30 cellular contexts compared by ENCODE assay signal in genomic region chr1:116921937-116922336, GRCh38.
"Had no signal": no experiment of that assay in that cellular context is flagged by ENCODE, and none has a peak within 500 bp of the region (broad histone marks: within the 10 kb centered on the region; RNA-seq: fewer than 3 reads in every experiment).

No MANE protein-coding gene starts in this region.

- H3K27me3 Mint-ChIP-seq: activated CD4-positive, alpha-beta T cell treated with anti-CD3 and anti-CD28 coated beads, Interleukin-2, amount 10 ng/mL, durations not matched to agents 24 days and 14 days; naive B cell had no signal

- H3K36me3 Mint-ChIP-seq: activated CD4-positive, alpha-beta memory T cell treated with anti-CD3 and anti-CD28 coated beads for 36 hours; naive B cell; stimulated activated naive B cell treated with anti-CD40 and anti-IgM and Interleukin-4, amounts not matched to agents 10 μg/mL and 1 μg/mL and 100 μg/mL, for 72 hours had no signal

- DNase-seq: activated CD4-positive, alpha-beta memory T cell treated with anti-CD3 and anti-CD28 coated beads for 36 hours; activated CD4-positive, alpha-beta T cell treated with anti-CD3 and anti-CD28 coated beads, Interleukin-2, amount 10 ng/mL, durations not matched to agents 24 days and 14 days; activated CD4-positive, CD25-positive, alpha-beta regulatory T cell treated with anti-CD3 and anti-CD28 coated beads, Interleukin-2, amount 50 U/mL, for 72 hours; activated CD8-positive, alpha-beta memory T cell treated with anti-CD3 and anti-CD28 coated beads, Interleukin-2, amount 50 U/mL, for 4 hours; activated gamma-delta T cell treated with Interleukin-2 at 50 U/mL for 16 hours; activated naive CD4-positive, alpha-beta T cell treated with anti-CD3 and anti-CD28 coated beads, Interleukin-2, amount 50 U/mL, for 16 hours; activated T-cell treated with anti-CD3 and anti-CD28 coated beads, Interleukin-2, amount 50 U/mL, for 4 hours; amniotic stem cell; brain microvascular endothelial cell; gastrocnemius medialis; glutamatergic neuron; left lung; mammary epithelial cell; naive B cell; nucleus accumbens; pancreas; retina; stimulated activated CD4-positive, alpha-beta T cell treated with anti-CD3 and anti-CD28 coated beads, Interleukin-15, amount 100 ng/mL, for 24 hours; stimulated activated CD4-positive, alpha-beta T cell treated with anti-CD3 and anti-CD28 coated beads, Interleukin-2, amount 100 ng/mL, for 24 hours; stimulated activated naive B cell treated with anti-CD40 and anti-IgM and Interleukin-4, amounts not matched to agents 10 μg/mL and 1 μg/mL and 100 μg/mL, for 72 hours; SW 1271; T-helper 9 cell had no signal

- H3K4me1 ChIP-seq: gastrocnemius medialis, left lung, prostate gland, tibial nerve had no signal

- ATAC-seq: activated T-cell treated with anti-CD3 and anti-CD28 coated beads, Interleukin-2, amount 50 U/mL, for 4 hours; activated T-helper 17 cell treated with anti-CD3 and anti-CD28 coated beads, Interleukin-2, amount 50 U/mL, for 72 hours; gastrocnemius medialis; left lung; stimulated activated naive B cell treated with anti-CD40 and anti-IgM and Interleukin-4, amounts not matched to agents 10 μg/mL and 1 μg/mL and 100 μg/mL, for 72 hours had no signal

- H3K9me3 ChIP-seq: gastrocnemius medialis, left lung, pancreas, prostate gland, tibial nerve had no signal

- H3K27ac ChIP-seq: brain microvascular endothelial cell, gastrocnemius medialis, hepatocyte, left lung, prostate gland, tibial nerve had no signal

- H3K9me3 Mint-ChIP-seq: activated CD4-positive, alpha-beta memory T cell treated with anti-CD3 and anti-CD28 coated beads for 36 hours; activated CD4-positive, alpha-beta T cell treated with anti-CD3 and anti-CD28 coated beads, Interleukin-2, amount 10 ng/mL, durations not matched to agents 24 days and 14 days; activated T-cell treated with anti-CD3 and anti-CD28 coated beads, Interleukin-2, amount 50 U/mL, for 4 hours; activated T-helper 17 cell treated with anti-CD3 and anti-CD28 coated beads, Interleukin-2, amount 50 U/mL, for 72 hours; endodermal cell; mesothelial cell of epicardium; naive B cell; neural crest cell; stimulated activated naive B cell treated with anti-CD40 and anti-IgM and Interleukin-4, amounts not matched to agents 10 μg/mL and 1 μg/mL and 100 μg/mL, for 72 hours; T-helper 1 cell treated with Interleukin-12 subunit alpha and Interleukin-12 subunit beta and Interleukin-4 antibody, amounts not matched to agents 30 μg/mL and 1 μg/mL, for 36 hours had no signal

- H3K27ac Mint-ChIP-seq: activated CD4-positive, alpha-beta memory T cell treated with anti-CD3 and anti-CD28 coated beads for 36 hours; activated CD4-positive, alpha-beta T cell treated with anti-CD3 and anti-CD28 coated beads, Interleukin-2, amount 10 ng/mL, durations not matched to agents 24 days and 14 days; activated T-helper 17 cell treated with anti-CD3 and anti-CD28 coated beads, Interleukin-2, amount 50 U/mL, for 72 hours; endodermal cell; mesothelial cell of epicardium; naive B cell; stimulated activated naive B cell treated with anti-CD40 and anti-IgM and Interleukin-4, amounts not matched to agents 10 μg/mL and 1 μg/mL and 100 μg/mL, for 72 hours; T-helper 1 cell treated with Interleukin-12 subunit alpha and Interleukin-12 subunit beta and Interleukin-4 antibody, amounts not matched to agents 30 μg/mL and 1 μg/mL, for 36 hours had no signal

- H3K4me3 Mint-ChIP-seq: activated CD4-positive, alpha-beta memory T cell treated with anti-CD3 and anti-CD28 coated beads for 36 hours; activated CD4-positive, alpha-beta T cell treated with anti-CD3 and anti-CD28 coated beads, Interleukin-2, amount 10 ng/mL, durations not matched to agents 24 days and 14 days; activated T-cell treated with anti-CD3 and anti-CD28 coated beads, Interleukin-2, amount 50 U/mL, for 4 hours; activated T-helper 17 cell treated with anti-CD3 and anti-CD28 coated beads, Interleukin-2, amount 50 U/mL, for 72 hours; endodermal cell; mesothelial cell of epicardium; naive B cell; neural crest cell; stimulated activated naive B cell treated with anti-CD40 and anti-IgM and Interleukin-4, amounts not matched to agents 10 μg/mL and 1 μg/mL and 100 μg/mL, for 72 hours; T-helper 1 cell treated with Interleukin-12 subunit alpha and Interleukin-12 subunit beta and Interleukin-4 antibody, amounts not matched to agents 30 μg/mL and 1 μg/mL, for 36 hours had no signal

- H3K4me1 Mint-ChIP-seq: activated T-helper 17 cell treated with anti-CD3 and anti-CD28 coated beads, Interleukin-2, amount 50 U/mL, for 72 hours; naive B cell; stimulated activated naive B cell treated with anti-CD40 and anti-IgM and Interleukin-4, amounts not matched to agents 10 μg/mL and 1 μg/mL and 100 μg/mL, for 72 hours had no signal

- H3K36me3 ChIP-seq: brain microvascular endothelial cell, gastrocnemius medialis, left lung, pancreas, prostate gland, tibial nerve had no signal

- H3K4me3 ChIP-seq: gastrocnemius medialis, hepatocyte, left lung, pancreas, prostate gland, tibial nerve had no signal

- H3K27me3 ChIP-seq: brain microvascular endothelial cell, gastrocnemius medialis, hepatocyte, left lung, pancreas, tibial nerve had no signal
